21 cellular contexts compared by ENCODE assay signal in the genomic region with DNA sequence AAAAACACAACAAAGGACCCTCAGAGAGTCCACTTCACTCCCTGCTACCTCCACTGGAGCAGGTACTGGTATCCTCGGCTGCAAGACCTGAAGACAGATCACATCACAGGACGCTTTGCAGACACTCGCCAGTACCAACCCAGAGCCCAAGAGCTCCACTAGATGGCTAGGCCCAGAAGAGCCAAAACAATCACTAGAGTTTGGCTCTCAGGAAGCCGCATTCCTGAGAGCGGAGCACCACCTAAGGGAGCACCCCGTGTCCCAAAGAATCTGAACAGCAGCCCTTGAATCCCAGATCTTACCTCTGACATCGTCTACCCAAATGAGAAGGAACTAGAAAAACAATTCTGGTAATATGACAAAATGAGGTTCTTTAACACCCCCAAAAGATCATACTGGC.
"Had no signal": no experiment of that assay in that cellular context is flagged by ENCODE, and none has a peak within 500 bp of the region (broad histone marks: within the 10 kb centered on the region; RNA-seq: fewer than 3 reads in every experiment).

No MANE protein-coding gene starts in this region.

- H3K9me3 ChIP-seq: mucosa of descending colon, tibial artery had no signal

- H3K27me3 ChIP-seq: brain microvascular endothelial cell, tibial artery had no signal

- H3K36me3 ChIP-seq: brain microvascular endothelial cell, tibial artery had no signal

- H3K27ac ChIP-seq: brain microvascular endothelial cell, epithelial cell of prostate, tibial artery had no signal

- H3K27ac Mint-ChIP-seq: activated naive CD8-positive, alpha-beta T cell treated with anti-CD3 and anti-CD28 coated beads, Interleukin-2, amount 10 ng/mL, durations not matched to agents 7 days and 5 days; activated T-helper 1 cell treated with anti-CD3 and anti-CD28 coated beads, Interleukin-12 subunit alpha, Interleukin-12 subunit beta, Interleukin-2, Interleukin-4 antibody, amounts not matched to agents 30 ng/mL and 10 ng/mL and 1 ng/mL, durations not matched to agents 14 hours and 24 hours and 36 hours; stimulated activated effector memory CD8-positive, alpha-beta T cell treated with anti-CD3 and anti-CD28 coated beads, Interleukin-12 subunit alpha, Interleukin-12 subunit beta, amount 100 ng/mL, for 72 hours; T-helper 2 cell treated with Interferon-gamma antibody and Interleukin-4, amounts not matched to agents 5 μg/mL and 100 μg/mL, for 36 hours had no signal

- ATAC-seq: activated CD4-positive, CD25-positive, alpha-beta regulatory T cell treated with anti-CD3 and anti-CD28 coated beads, Interleukin-2, amount 50 U/mL, for 24 hours; left colon; mucosa of descending colon; naive thymus-derived CD4-positive, alpha-beta T cell; stimulated activated effector memory CD8-positive, alpha-beta T cell treated with anti-CD3 and anti-CD28 coated beads, Interleukin-12 subunit alpha, Interleukin-12 subunit beta, amount 100 ng/mL, for 72 hours had no signal

- H3K9me3 Mint-ChIP-seq: T-helper 2 cell treated with Interferon-gamma antibody and Interleukin-4, amounts not matched to agents 5 μg/mL and 100 μg/mL, for 36 hours had no signal

- H3K36me3 Mint-ChIP-seq: stimulated activated effector memory CD8-positive, alpha-beta T cell treated with anti-CD3 and anti-CD28 coated beads, Interleukin-12 subunit alpha, Interleukin-12 subunit beta, amount 100 ng/mL, for 72 hours had no signal

- H3K27me3 Mint-ChIP-seq: activated naive CD8-positive, alpha-beta T cell treated with anti-CD3 and anti-CD28 coated beads, Interleukin-2, amount 10 ng/mL, durations not matched to agents 7 days and 5 days; naive thymus-derived CD4-positive, alpha-beta T cell had no signal

- H3K4me3 Mint-ChIP-seq: activated naive CD8-positive, alpha-beta T cell treated with anti-CD3 and anti-CD28 coated beads, Interleukin-2, amount 10 ng/mL, durations not matched to agents 7 days and 5 days; activated T-helper 1 cell treated with anti-CD3 and anti-CD28 coated beads, Interleukin-12 subunit alpha, Interleukin-12 subunit beta, Interleukin-2, Interleukin-4 antibody, amounts not matched to agents 30 ng/mL and 10 ng/mL and 1 ng/mL, durations not matched to agents 14 hours and 24 hours and 36 hours; naive thymus-derived CD4-positive, alpha-beta T cell; stimulated activated effector memory CD8-positive, alpha-beta T cell treated with anti-CD3 and anti-CD28 coated beads, Interleukin-12 subunit alpha, Interleukin-12 subunit beta, amount 100 ng/mL, for 72 hours; T-helper 2 cell treated with Interferon-gamma antibody and Interleukin-4, amounts not matched to agents 5 μg/mL and 100 μg/mL, for 36 hours had no signal

- DNase-seq: activated CD4-positive, alpha-beta T cell treated with anti-CD3 and anti-CD28 coated beads, Interleukin-2, amount 50 U/mL, for 1 hour; activated naive CD4-positive, alpha-beta T cell; activated naive CD8-positive, alpha-beta T cell treated with anti-CD3 and anti-CD28 coated beads, Interleukin-2, amount 10 ng/mL, durations not matched to agents 7 days and 5 days; brain microvascular endothelial cell; cerebellar nuclear complex; effector memory CD4-positive, alpha-beta T cell; foreskin melanocyte; head of caudate nucleus; left colon; mucosa of descending colon; naive thymus-derived CD4-positive, alpha-beta T cell; posterior cingulate gyrus; retina; SW 1271; tibial artery had no signal

- H3K4me3 ChIP-seq: lung, mucosa of descending colon, tibial artery had no signal
